1 cellular context compared by ENCODE assay signal in the genomic region with DNA sequence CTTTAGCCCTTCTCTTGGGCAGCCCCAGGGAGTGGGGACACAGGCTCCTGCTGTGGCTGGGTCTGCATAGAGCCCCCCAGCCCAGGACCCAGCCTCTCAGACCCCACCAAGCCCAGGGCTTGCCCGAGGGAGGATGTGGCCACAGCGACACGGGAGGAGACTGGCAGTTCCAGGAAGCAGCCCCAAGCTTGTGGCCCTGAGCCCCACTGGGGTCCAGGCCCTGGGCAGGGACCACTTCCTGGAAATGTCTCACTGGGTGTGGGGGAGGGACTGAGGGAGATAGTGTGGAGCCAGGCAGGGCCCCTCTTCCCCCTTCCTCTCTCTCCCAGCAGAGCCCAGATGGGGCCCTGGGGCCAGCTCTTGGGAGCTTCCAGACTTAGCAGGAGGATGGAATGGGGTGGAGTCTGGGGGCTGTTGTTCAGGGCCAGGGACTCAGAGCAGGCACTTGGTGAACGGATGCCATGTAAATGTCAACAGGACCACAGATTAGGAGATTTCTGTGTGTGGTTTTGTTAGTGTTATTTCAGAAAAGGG.
TF ChIP-seq lines count a peak whose summit lies in the region.

No MANE protein-coding gene starts in this region.

TF ChIP-seq in IMR-90, 13 proteins besides CTCF, POLR2A, EP300 and RAD21 (continued from another document):
- TF ChIP-seq, protein P1, sequence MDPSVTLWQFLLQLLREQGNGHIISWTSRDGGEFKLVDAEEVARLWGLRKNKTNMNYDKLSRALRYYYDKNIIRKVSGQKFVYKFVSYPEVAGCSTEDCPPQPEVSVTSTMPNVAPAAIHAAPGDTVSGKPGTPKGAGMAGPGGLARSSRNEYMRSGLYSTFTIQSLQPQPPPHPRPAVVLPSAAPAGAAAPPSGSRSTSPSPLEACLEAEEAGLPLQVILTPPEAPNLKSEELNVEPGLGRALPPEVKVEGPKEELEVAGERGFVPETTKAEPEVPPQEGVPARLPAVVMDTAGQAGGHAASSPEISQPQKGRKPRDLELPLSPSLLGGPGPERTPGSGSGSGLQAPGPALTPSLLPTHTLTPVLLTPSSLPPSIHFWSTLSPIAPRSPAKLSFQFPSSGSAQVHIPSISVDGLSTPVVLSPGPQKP (IDR thresholded peaks at IDR 0.05; ENCODE audit: borderline replicate concordance, low read depth, low read length) = no peak
- TF ChIP-seq, protein P2, sequence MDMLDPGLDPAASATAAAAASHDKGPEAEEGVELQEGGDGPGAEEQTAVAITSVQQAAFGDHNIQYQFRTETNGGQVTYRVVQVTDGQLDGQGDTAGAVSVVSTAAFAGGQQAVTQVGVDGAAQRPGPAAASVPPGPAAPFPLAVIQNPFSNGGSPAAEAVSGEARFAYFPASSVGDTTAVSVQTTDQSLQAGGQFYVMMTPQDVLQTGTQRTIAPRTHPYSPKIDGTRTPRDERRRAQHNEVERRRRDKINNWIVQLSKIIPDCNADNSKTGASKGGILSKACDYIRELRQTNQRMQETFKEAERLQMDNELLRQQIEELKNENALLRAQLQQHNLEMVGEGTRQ (IDR thresholded peaks at IDR 0.05; ENCODE audit: low read depth, low read length) = no peak
- no peak for TF ChIP-seq BHLHE40 (IDR thresholded peaks at IDR 0.05; ENCODE audit: low read depth, low read length)
- no peak for TF ChIP-seq MAZ (IDR thresholded peaks at IDR 0.05; ENCODE audit: borderline replicate concordance, low read depth, low read length)
- no peak for TF ChIP-seq CEBPB (IDR thresholded peaks at IDR 0.05; ENCODE audit: low read depth, low read length)
- TF ChIP-seq RFX5 (IDR thresholded peaks at IDR 0.05; ENCODE audit: low read depth, low read length) = no peak
- no peak for TF ChIP-seq FOS (IDR thresholded peaks at IDR 0.05; ENCODE audit: low read depth, low read length)
- TF ChIP-seq CHD1 (IDR thresholded peaks at IDR 0.05; ENCODE audit: low read depth, low read length) = no peak
- no peak for TF ChIP-seq NFE2L2 (IDR thresholded peaks at IDR 0.05; ENCODE audit: low read depth, low read length)
- no peak for TF ChIP-seq MAFK (IDR thresholded peaks at IDR 0.05; ENCODE audit: low read depth, low read length)
